Comparison of ENCODE assay signal across 1 cellular context in the genomic region with DNA sequence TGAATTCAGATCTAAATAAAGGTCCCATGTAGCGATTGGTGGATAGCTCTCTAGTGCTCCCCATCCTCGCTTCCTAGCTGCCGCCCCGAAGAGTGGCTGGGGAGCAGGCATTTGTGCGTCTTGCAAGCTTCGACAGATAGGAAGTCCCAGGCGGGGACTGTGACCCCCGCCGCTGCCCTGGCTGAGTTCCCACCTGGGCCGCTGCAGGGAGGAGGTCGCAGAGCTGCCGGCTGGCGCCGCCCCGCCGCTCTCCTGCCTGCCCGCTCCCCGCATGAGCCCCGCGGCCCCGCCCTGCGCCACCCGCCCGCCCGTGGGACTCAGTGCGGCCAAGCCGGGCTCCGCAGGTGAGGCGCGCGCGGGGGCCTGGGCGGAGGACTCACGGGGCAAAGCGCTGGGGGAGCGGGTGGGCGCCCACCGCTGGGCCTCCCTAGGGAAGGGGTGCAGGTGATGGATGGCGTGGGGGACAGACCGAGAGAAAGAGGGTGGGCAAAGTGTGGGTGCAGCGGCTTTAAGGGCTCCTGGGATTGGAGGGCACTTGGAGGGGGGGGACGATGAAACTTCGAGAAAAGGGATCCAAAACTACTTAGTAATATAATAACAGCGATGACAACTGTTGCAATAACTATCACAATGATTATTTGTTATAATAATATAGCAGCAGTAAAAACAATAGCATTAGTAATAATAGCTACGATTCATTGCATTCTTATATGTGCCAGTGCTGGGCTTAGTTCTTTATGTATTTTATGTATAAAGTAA.
A peak's percentile ranks its signal among the peaks of the same experiment; 100 is the strongest.
TF ChIP-seq lines count a peak whose summit lies in the region.

A gene (plus strand): TSS at position 80 of the 759 bp plus-strand sequence. CDS start 14,547 bp downstream, outside the sequence.

TF ChIP-seq in HepG2, 621 proteins besides CTCF, POLR2A, EP300 and RAD21 (continued from another document):
- TF ChIP-seq, protein P1, sequence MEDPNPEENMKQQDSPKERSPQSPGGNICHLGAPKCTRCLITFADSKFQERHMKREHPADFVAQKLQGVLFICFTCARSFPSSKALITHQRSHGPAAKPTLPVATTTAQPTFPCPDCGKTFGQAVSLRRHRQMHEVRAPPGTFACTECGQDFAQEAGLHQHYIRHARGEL (CRISPR knock-in tag; IDR thresholded peaks at IDR 0.05) = no peak
- TF ChIP-seq MYC (CRISPR knock-in tag; IDR thresholded peaks at IDR 0.05; ENCODE audit: borderline replicate concordance) (0 out of 2 replicates have a peak, but pooled peaks have one; percentile 19), RFX1 (IDR thresholded peaks at IDR 0.05) (no peak), YEATS4 (CRISPR knock-in tag; IDR thresholded peaks at IDR 0.05; ENCODE audit: borderline replicate concordance) (0 out of 2 replicates have a peak, but pooled peaks have one; percentile 13), MAZ (IDR thresholded peaks at IDR 0.05; ENCODE audit: borderline replicate concordance, low read depth, low read length) (peak; percentile 62; the same call in 1 of the 2 replicates), MAZ (CRISPR knock-in tag; IDR thresholded peaks at IDR 0.05; ENCODE audit: low read depth) (peak; percentile 39; the same call in 1 of the 2 replicates), ZNF75D (CRISPR knock-in tag; IDR thresholded peaks at IDR 0.05; ENCODE audit: borderline replicate concordance) (no peak)
- TF ChIP-seq, protein P2, sequence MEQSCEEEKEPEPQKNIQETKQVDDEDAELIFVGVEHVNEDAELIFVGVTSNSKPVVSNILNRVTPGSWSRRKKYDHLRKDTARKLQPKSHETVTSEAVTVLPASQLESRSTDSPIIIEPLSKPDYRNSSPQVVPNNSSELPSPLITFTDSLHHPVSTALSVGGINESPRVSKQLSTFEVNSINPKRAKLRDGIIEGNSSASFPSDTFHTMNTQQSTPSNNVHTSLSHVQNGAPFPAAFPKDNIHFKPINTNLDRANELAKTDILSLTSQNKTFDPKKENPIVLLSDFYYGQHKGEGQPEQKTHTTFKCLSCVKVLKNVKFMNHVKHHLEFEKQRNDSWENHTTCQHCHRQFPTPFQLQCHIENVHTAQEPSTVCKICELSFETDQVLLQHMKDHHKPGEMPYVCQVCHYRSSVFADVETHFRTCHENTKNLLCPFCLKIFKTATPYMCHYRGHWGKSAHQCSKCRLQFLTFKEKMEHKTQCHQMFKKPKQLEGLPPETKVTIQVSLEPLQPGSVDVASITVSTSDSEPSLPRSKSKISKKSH (CRISPR knock-in tag; IDR thresholded peaks at IDR 0.05; ENCODE audit: borderline replicate concordance) = 0 out of 2 replicates have a peak, but pooled peaks have one; percentile 28
TF ChIP-seq in HepG2: peak in this region for 12.
